28 cellular contexts compared by ENCODE assay signal in genomic region chrY:7039037-7039436, GRCh38.
"Had no signal": no experiment of that assay in that cellular context is flagged by ENCODE, and none has a peak within 500 bp of the region (broad histone marks: within the 10 kb centered on the region; RNA-seq: fewer than 3 reads in every experiment).

No MANE protein-coding gene starts in this region.

- H3K4me1 Mint-ChIP-seq: immature natural killer cell; mesothelial cell of epicardium; naive B cell; nephron progenitor cell; neural progenitor cell; stimulated activated naive B cell treated with anti-CD40 and anti-IgM and Interleukin-4, amounts not matched to agents 10 μg/mL and 1 μg/mL and 100 μg/mL, for 72 hours had no signal

- H3K27me3 Mint-ChIP-seq: naive B cell; stimulated activated naive B cell treated with anti-CD40 and anti-IgM and Interleukin-4, amounts not matched to agents 10 μg/mL and 1 μg/mL and 100 μg/mL, for 72 hours; stimulated activated naive CD8-positive, alpha-beta T cell treated with anti-CD3 and anti-CD28 coated beads, Interleukin-15, Interleukin-2, amounts not matched to agents 100 ng/mL and 50 ng/mL, for 24 hours; type B pancreatic cell had no signal

- H3K9me3 Mint-ChIP-seq: immature natural killer cell; mesothelial cell of epicardium; naive B cell; natural killer cell; nephron progenitor cell; neural progenitor cell; stimulated activated naive B cell treated with anti-CD40 and anti-IgM and Interleukin-4, amounts not matched to agents 10 μg/mL and 1 μg/mL and 100 μg/mL, for 72 hours; stimulated activated naive CD8-positive, alpha-beta T cell treated with anti-CD3 and anti-CD28 coated beads, Interleukin-15, Interleukin-2, amounts not matched to agents 100 ng/mL and 50 ng/mL, for 24 hours; type B pancreatic cell had no signal

- ATAC-seq: psoas muscle; right lobe of liver; stimulated activated naive B cell treated with anti-CD40 and anti-IgM and Interleukin-4, amounts not matched to agents 10 μg/mL and 1 μg/mL and 100 μg/mL, for 72 hours had no signal

- H3K27ac ChIP-seq: left ventricle myocardium inferior, neural progenitor cell, neutrophil, parathyroid adenoma, psoas muscle, right atrium auricular region, right lobe of liver, tibial nerve, uterus had no signal

- H3K4me1 ChIP-seq: left ventricle myocardium inferior, neural progenitor cell, parathyroid adenoma, psoas muscle, right atrium auricular region, right lobe of liver, tibial nerve, uterus had no signal

- H3K36me3 ChIP-seq: left ventricle myocardium inferior, neural progenitor cell, neutrophil, right atrium auricular region, right lobe of liver, tibial nerve, uterus had no signal

- H3K36me3 Mint-ChIP-seq: immature natural killer cell; mesothelial cell of epicardium; naive B cell; natural killer cell; neural progenitor cell; stimulated activated naive B cell treated with anti-CD40 and anti-IgM and Interleukin-4, amounts not matched to agents 10 μg/mL and 1 μg/mL and 100 μg/mL, for 72 hours; type B pancreatic cell had no signal

- H3K4me3 Mint-ChIP-seq: mesothelial cell of epicardium; naive B cell; natural killer cell; nephron progenitor cell; neural progenitor cell; stimulated activated naive B cell treated with anti-CD40 and anti-IgM and Interleukin-4, amounts not matched to agents 10 μg/mL and 1 μg/mL and 100 μg/mL, for 72 hours; stimulated activated naive CD8-positive, alpha-beta T cell treated with anti-CD3 and anti-CD28 coated beads, Interleukin-15, Interleukin-2, amounts not matched to agents 100 ng/mL and 50 ng/mL, for 24 hours; type B pancreatic cell had no signal

- H3K9me3 ChIP-seq: left ventricle myocardium inferior, neutrophil, psoas muscle, right atrium auricular region, right lobe of liver, tibial nerve, uterus had no signal

- H3K4me3 ChIP-seq: left ventricle myocardium inferior, lung, neural progenitor cell, psoas muscle, right atrium auricular region, right lobe of liver, smooth muscle cell, tibial nerve, uterus had no signal

- H3K27me3 ChIP-seq: neural progenitor cell, neutrophil, right atrium auricular region, right lobe of liver, tibial nerve, uterus had no signal

- DNase-seq: hypothalamus; immature natural killer cell; kidney; left ventricle myocardium inferior; mesendoderm; naive B cell; natural killer cell; nephron progenitor cell; occipital lobe; psoas muscle; right lobe of liver; stimulated activated CD4-positive, alpha-beta T cell treated with anti-CD3 and anti-CD28 coated beads, Interleukin-1b, Interleukin-23, amount 100 ng/mL, for 48 hours; stimulated activated CD4-positive, alpha-beta T cell treated with anti-CD3 and anti-CD28 coated beads, Interleukin-2, amount 100 ng/mL, for 48 hours; stimulated activated CD4-positive, alpha-beta T cell treated with anti-CD3 and anti-CD28 coated beads, Interleukin-4, amount 100 ng/mL, for 4 hours; stimulated activated CD8-positive, alpha-beta memory T cell treated with anti-CD3 and anti-CD28 coated beads, Interleukin-4, amount 100 ng/mL, for 48 hours; stimulated activated naive B cell treated with anti-CD40 and anti-IgM and Interleukin-4, amounts not matched to agents 10 μg/mL and 1 μg/mL and 100 μg/mL, for 72 hours; substantia nigra; uterus had no signal

- H3K27ac Mint-ChIP-seq: mesothelial cell of epicardium; naive B cell; nephron progenitor cell; neural progenitor cell; stimulated activated naive B cell treated with anti-CD40 and anti-IgM and Interleukin-4, amounts not matched to agents 10 μg/mL and 1 μg/mL and 100 μg/mL, for 72 hours; stimulated activated naive CD8-positive, alpha-beta T cell treated with anti-CD3 and anti-CD28 coated beads, Interleukin-15, Interleukin-2, amounts not matched to agents 100 ng/mL and 50 ng/mL, for 24 hours; type B pancreatic cell had no signal
